8 cellular contexts compared by ENCODE assay signal in the genomic region with DNA sequence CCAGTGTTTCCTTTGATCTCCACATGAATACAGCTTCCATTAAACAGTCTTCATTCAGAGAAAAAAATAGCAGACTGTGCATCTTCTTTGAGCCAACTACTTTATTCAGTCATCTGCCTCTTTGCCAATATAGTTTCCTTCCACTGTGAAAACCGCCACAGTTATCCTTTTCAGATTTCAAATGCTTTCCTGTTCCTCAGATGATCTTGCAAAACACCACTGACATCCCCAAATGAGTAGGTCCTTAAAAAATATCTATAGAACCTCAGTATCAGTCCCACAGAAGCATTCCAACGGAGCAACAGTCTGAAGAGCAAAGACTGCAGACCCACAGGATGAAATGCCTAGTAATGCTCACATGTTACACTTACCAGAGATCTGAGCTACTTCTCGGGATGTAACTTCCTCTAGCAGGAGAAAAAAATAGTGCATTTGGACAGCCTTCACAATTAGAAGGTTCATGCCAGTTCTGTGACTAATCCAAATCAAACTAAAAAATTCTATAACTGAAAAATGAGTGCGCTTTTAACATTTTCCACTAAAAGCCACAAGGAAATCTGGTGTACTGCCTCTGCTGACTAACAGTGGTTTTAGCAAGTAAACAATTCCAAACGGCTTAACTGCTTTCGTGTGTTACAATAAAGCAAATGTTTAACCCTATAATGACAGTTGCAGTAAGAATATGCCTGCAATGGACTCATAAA. TPM values are rescaled to one million over a fixed set of nuclear protein-coding genes. Genes with fewer than 3 reads are reported as not detected.
DNase-seq lines count a peak whose midpoint lies in the region; TF ChIP-seq lines count a peak whose summit lies in the region.

A gene (minus strand): TSS at position 380 of the 704 bp plus-strand sequence. CDS start 1,458 bp downstream, outside the sequence.

- intact Hi-C loops in T-helper 2 cell treated with Interferon-gamma antibody and Interleukin-4, amounts not matched to agents 100 ng/mL and 5 ng/mL, for 36 hours (cut with micrococcal nuclease) = loop anchor here (2.0 to 10.0 kb wide), 5 partner anchors 13 to 593 kb away; a partner anchor contains a TSS
- intact Hi-C loops in tibial artery (cut with DNase I; ENCODE audit: low total_unique reads) = no loop called here

- no peaks in the 10 kb centered on the region for H3K27me3 Mint-ChIP-seq in activated naive CD4-positive, alpha-beta T cell treated with anti-CD3 and anti-CD28 coated beads, Interleukin-2, amount 50 U/mL, for 24 hours
- H3K27me3 Mint-ChIP-seq in IgD-negative memory B cell (no peaks in the 10 kb centered on the region), endothelial cell (ENCODE audit: unreplicated experiment) (no peaks in the 10 kb centered on the region)

- peaks cover 0 to 48% (median 15%) of the 10 kb centered on the region in 4 donors for H3K4me1 ChIP-seq in tibial artery

- H3K4me1 Mint-ChIP-seq in activated naive CD4-positive, alpha-beta T cell treated with anti-CD3 and anti-CD28 coated beads, Interleukin-2, amount 50 U/mL, for 24 hours = peaks cover 86% of the 10 kb centered on the region
- H3K4me1 Mint-ChIP-seq in IgD-negative memory B cell (peaks cover 47 to 72% (median 56%) of the 10 kb centered on the region in 3 donors), endothelial cell (ENCODE audit: unreplicated experiment) (peaks cover 9% of the 10 kb centered on the region)

- H3K9me3 ChIP-seq in tibial artery = no peaks in the 10 kb centered on the region

- peak within 1 kb of the TSS; percentile 69 for H3K27ac Mint-ChIP-seq in activated naive CD4-positive, alpha-beta T cell treated with anti-CD3 and anti-CD28 coated beads, Interleukin-2, amount 50 U/mL, for 24 hours
- H3K27ac Mint-ChIP-seq in IgD-negative memory B cell (peak within 1 kb of the TSS; percentile 51 to 93 (median 72)), endothelial cell (ENCODE audit: unreplicated experiment) (peak within 1 kb of the TSS; percentile 93)

- H3K4me3 Mint-ChIP-seq in activated naive CD4-positive, alpha-beta T cell treated with anti-CD3 and anti-CD28 coated beads, Interleukin-2, amount 50 U/mL, for 24 hours = peak within 1 kb of the TSS; percentile 72
- H3K4me3 Mint-ChIP-seq in IgD-negative memory B cell = peak within 1 kb of the TSS; percentile 18 to 86 (median 72)
- peak within 1 kb of the TSS; percentile 83 for H3K4me3 Mint-ChIP-seq in endothelial cell (ENCODE audit: unreplicated experiment)

- H3K27ac ChIP-seq in tibial artery = peak within 1 kb of the TSS; percentile 60

- no peak for DNase-seq in activated naive CD4-positive, alpha-beta T cell (lab: John Stamatoyannopoulos, UW)
- DNase-seq in endothelial cell (ENCODE audit: low spot score) (peak; percentile 3), mesenteric fat pad (ENCODE audit: low spot score) (no peak), tibial artery (no peak), GM10248 (ENCODE audit: extremely low spot score) (no peak)

- H3K27me3 ChIP-seq in tibial artery = no peaks in the 10 kb centered on the region

- H3K4me3 ChIP-seq in tibial artery = peak within 1 kb of the TSS; percentile 46 to 47

- TF ChIP-seq CTCF in endothelial cell (IDR thresholded peaks at IDR 0.05; ENCODE audit: unreplicated experiment) (no peak), tibial artery (IDR thresholded peaks at IDR 0.05) (peak in 1 of 2 experiments; percentile 29), GM10248 (IDR thresholded peaks at IDR 0.05; ENCODE audit: control extremely low read depth, extremely low read depth, low read depth, missing control alignments) (no peak)

- peaks cover 6% of the 10 kb centered on the region for H3K9me3 Mint-ChIP-seq in activated naive CD4-positive, alpha-beta T cell treated with anti-CD3 and anti-CD28 coated beads, Interleukin-2, amount 50 U/mL, for 24 hours
- H3K9me3 Mint-ChIP-seq in IgD-negative memory B cell (no peaks in the 10 kb centered on the region), endothelial cell (ENCODE audit: unreplicated experiment) (no peaks in the 10 kb centered on the region)

- POLR2A ChIA-PET in GM10248 (lab: Yijun Ruan, JAX) = interaction anchor here (0.7 to 1.5 kb wide), 2 partner anchors 10 to 134 kb away, joined by 3 to 9 read pairs; no protein-coding TSS in a partner anchor

- no peaks in the 10 kb centered on the region for H3K36me3 ChIP-seq in tibial artery

- H3K36me3 Mint-ChIP-seq in activated naive CD4-positive, alpha-beta T cell treated with anti-CD3 and anti-CD28 coated beads, Interleukin-2, amount 50 U/mL, for 24 hours = peaks cover 8% of the 10 kb centered on the region
- H3K36me3 Mint-ChIP-seq in IgD-negative memory B cell (peaks cover 13% of the 10 kb centered on the region), endothelial cell (ENCODE audit: low read depth, unreplicated experiment) (no peaks in the 10 kb centered on the region)

- CTCF ChIA-PET in GM10248 (lab: Yijun Ruan, JAX) = interaction anchor here (1.0 to 1.8 kb wide), 6 partner anchors 10 to 150 kb away, joined by 3 to 12 read pairs (median 4); no protein-coding TSS in a partner anchor

RNA-seq across cellular contexts. Expression of the gene that starts here (rescaled TPM):
- 8.8 TPM for polyA plus RNA-seq in IgD-negative memory B cell
- total RNA-seq in T-helper 2 cell treated with Interferon-gamma antibody and Interleukin-4, amounts not matched to agents 100 ng/mL and 5 ng/mL, for 36 hours = 58.4 and 60.4 TPM in 2 replicates
- total RNA-seq in endothelial cell (ENCODE audit: unreplicated experiment) (22.6 TPM), mesenteric fat pad (70.9 TPM)
